ENCODE assay signal across 25 cellular contexts in genomic region chrX:10370976-10371375, GRCh38.
DNase-seq lines count a peak whose midpoint lies in the region; ATAC-seq, FAIRE-seq and TF ChIP-seq lines count a peak whose summit lies in the region.
"Had no signal": no experiment of that assay in that cellular context is flagged by ENCODE, and none has a peak within 500 bp of the region (broad histone marks: within the 10 kb centered on the region; RNA-seq: fewer than 3 reads in every experiment).

No MANE protein-coding gene starts in this region.

- no peaks in the 10 kb centered on the region for H4K20me1 ChIP-seq in mammary epithelial cell (ENCODE audit: insufficient read depth, low read length)
- H4K20me1 ChIP-seq in keratinocyte (ENCODE audit: control insufficient read depth, extremely low read depth, insufficient read depth, low read length), result no peaks in the 10 kb centered on the region
- H4K20me1 ChIP-seq: BLaER1 treated with 17β-estradiol and CSF1 and Interleukin-3, amounts not matched to agents 10 nM and 100 nM had no signal

- H3K4me1 ChIP-seq in mammary epithelial cell (ENCODE audit: insufficient read depth, low read length) (no peaks in the 10 kb centered on the region), keratinocyte (ENCODE audit: control insufficient read depth, extremely low read depth, insufficient read depth, low read length) (no peaks in the 10 kb centered on the region)
- H3K4me1 ChIP-seq: A549; BE2C; BLaER1 treated with 17β-estradiol and CSF1 and Interleukin-3, amounts not matched to agents 10 nM and 100 nM had no signal

- intact Hi-C loops in mammary epithelial cell (cut with micrococcal nuclease), result no loop called here

- no peak overlapping the region for H3K27ac ChIP-seq in RWPE1
- H3K27ac ChIP-seq in mammary epithelial cell (ENCODE audit: insufficient read depth, low read depth, low read length), result no peak overlapping the region
- H3K27ac ChIP-seq in epithelial cell of prostate, result peak overlapping the region; percentile 26
- H3K27ac ChIP-seq in keratinocyte (ENCODE audit: control insufficient read depth, insufficient read depth, low read length), result no peak overlapping the region
- H3K27ac ChIP-seq: A549; BLaER1 treated with 17β-estradiol and CSF1 and Interleukin-3, amounts not matched to agents 10 nM and 100 nM; GM23248 had no signal

- POLR2A ChIA-PET in RWPE1 (lab: Yijun Ruan, JAX; ENCODE audit: low non-redundant PET), result no interaction called here

- no peak overlapping the region for H3K4me2 ChIP-seq in mammary epithelial cell (ENCODE audit: insufficient read depth, low read depth, low read length)
- no peak overlapping the region for H3K4me2 ChIP-seq in keratinocyte (ENCODE audit: control insufficient read depth, extremely low read depth, insufficient read depth, low read depth, low read length)
- H3K4me2 ChIP-seq: A549; BLaER1 treated with 17β-estradiol and CSF1 and Interleukin-3, amounts not matched to agents 10 nM and 100 nM had no signal

- in situ Hi-C loops in mammary epithelial cell (cut with MboI; ENCODE audit: low sequenced_read_pairs in 2 of 2), result no loop called here

- CTCF ChIA-PET in RWPE1 (lab: Yijun Ruan, JAX), result no interaction called here
- CTCF ChIA-PET in mammary epithelial cell (lab: Charles Lee; ENCODE audit: low non-redundant PET), result no interaction called here

- H3K36me3 ChIP-seq in mammary epithelial cell (ENCODE audit: insufficient read depth, low read length), result no peaks in the 10 kb centered on the region
- H3K36me3 ChIP-seq in keratinocyte (ENCODE audit: control insufficient read depth in 2 of 2, extremely low read depth in 1 of 2, insufficient read depth in 2 of 2, low read length in 2 of 2), result no peaks in the 10 kb centered on the region
- H3K36me3 ChIP-seq: BE2C; BLaER1 treated with 17β-estradiol and CSF1 and Interleukin-3, amounts not matched to agents 10 nM and 100 nM had no signal

- peak; percentile 5 for FAIRE-seq in keratinocyte (lab: Jason Lieb, UNC)
- FAIRE-seq: D721Med, GM12878, H1 had no signal

- H3K27me3 ChIP-seq in mammary epithelial cell (ENCODE audit: insufficient read depth, low read length) (no peaks in the 10 kb centered on the region), keratinocyte (ENCODE audit: control insufficient read depth, extremely low read depth, insufficient read depth, low read length) (no peaks in the 10 kb centered on the region)
- H3K27me3 ChIP-seq: BE2C had no signal

- H3K9me3 ChIP-seq in mammary epithelial cell (replicated peaks; ENCODE audit: insufficient read depth, low read length), result no peaks in the 10 kb centered on the region
- no peaks in the 10 kb centered on the region for H3K9me3 ChIP-seq in keratinocyte (ENCODE audit: control insufficient read depth, low read depth, low read length)
- H3K9me3 ChIP-seq: BE2C had no signal

- H3K4me3 ChIP-seq in mammary epithelial cell (replicated peaks in 1 of 3; ENCODE audit: insufficient read depth in 1 of 3, low read depth in 2 of 3, low read length in 3 of 3), result no peak overlapping the region
- H3K4me3 ChIP-seq in keratinocyte (ENCODE audit: control insufficient read depth in 2 of 3, extremely low read depth in 1 of 3, insufficient read depth in 2 of 3, low read depth in 1 of 3, low read length in 3 of 3), result no peak overlapping the region
- H3K4me3 ChIP-seq: A549; BLaER1 treated with 17β-estradiol and CSF1 and Interleukin-3, amounts not matched to agents 10 nM and 100 nM; GM12878; GM23248 had no signal

- ATAC-seq in HG03460 (IDR thresholded peaks at IDR 0.05; ENCODE audit: unreplicated experiment), result no peak
- ATAC-seq in GM21529 (IDR thresholded peaks at IDR 0.05; ENCODE audit: unreplicated experiment), result no peak
- ATAC-seq: A549, GM12878 had no signal

- peak; percentile 7 for DNase-seq in RWPE1 (ENCODE audit: low spot score)
- DNase-seq in mammary epithelial cell, result peak; percentile 51
- no peak for DNase-seq in epithelial cell of prostate (ENCODE audit: low read depth, low spot score)
- DNase-seq in keratinocyte (ENCODE audit: low read depth, low spot score), result no peak
- DNase-seq in NCI-H2227 (lab: John Stamatoyannopoulos, UW; ENCODE audit: unreplicated experiment), result no peak
- DNase-seq: 8988T; ACHN; AML-193; BE2C; CD4-positive, alpha-beta T cell; CD8-positive, alpha-beta memory T cell; DMS 273 treated with DMSO at 0.1 percent for 48 hours; DMS79; EL; GDM1; GM23248; H7; HCEC 1CT had no signal

- no peaks in the 10 kb centered on the region for H3K9me1 ChIP-seq in keratinocyte (ENCODE audit: control insufficient read depth, extremely low read depth, insufficient read depth, low read length)

- no TSS peak for BruUV-seq in mammary epithelial cell (replicated peaks; lab: Mats Ljungman, UMichigan)

- no peak for TF ChIP-seq CTCF in RWPE1 (conservative IDR thresholded peaks at IDR 0.05; ENCODE audit: low read depth)
- no peak for TF ChIP-seq CTCF in mammary epithelial cell (conservative IDR thresholded peaks at IDR 0.05 in 1 of 2, IDR thresholded peaks at IDR 0.05 in 1 of 2; ENCODE audit: extremely low read depth in 1 of 2, insufficient read depth in 1 of 2, low read depth in 1 of 2, low read length in 2 of 2)
- no peak for TF ChIP-seq CTCF in keratinocyte (optimal IDR thresholded peaks at IDR 0.05 in 1 of 3, IDR thresholded peaks at IDR 0.05 in 1 of 3, conservative IDR thresholded peaks at IDR 0.05 in 1 of 3; ENCODE audit: extremely low read depth in 1 of 3, insufficient read depth in 2 of 3, low read length in 3 of 3)

- dilution Hi-C loops in mammary epithelial cell (cut with HindIII; ENCODE audit: low sequenced_read_pairs) (no loop called here), keratinocyte (cut with MboI; ENCODE audit: extremely low pct_ligation_motif_present, low sequenced_read_pairs) (no loop called here)

- H3K9ac ChIP-seq in mammary epithelial cell (ENCODE audit: insufficient read depth, low read length) (no peak overlapping the region), keratinocyte (ENCODE audit: control insufficient read depth, extremely low read depth, insufficient read depth, low read length) (no peak overlapping the region)
- H3K9ac ChIP-seq: BLaER1 treated with 17β-estradiol and CSF1 and Interleukin-3, amounts not matched to agents 10 nM and 100 nM; GM23248 had no signal

- H3K79me2 ChIP-seq in mammary epithelial cell (ENCODE audit: insufficient read depth, low read length) (no peaks in the 10 kb centered on the region), keratinocyte (ENCODE audit: control insufficient read depth, insufficient read depth, low read length) (no peaks in the 10 kb centered on the region)

- H2AFZ ChIP-seq in mammary epithelial cell (ENCODE audit: low read depth, low read length) (no peak overlapping the region), keratinocyte (ENCODE audit: control insufficient read depth, low read length) (no peak overlapping the region)
- H2AFZ ChIP-seq: GM23248 had no signal

- 42% methylated on average over 2 of the region's 2 CpGs for WGBS in mammary epithelial cell (ENCODE audit: low coverage, missing lambda C conversion rate)

Comparison
In these comparisons a context has a peak if more than half of its experiments do, and no peak if none do; other contexts are left out.
1. DNase-seq: peak in RWPE1 (single experiment) and mammary epithelial cell (single experiment); none in epithelial cell of prostate (single experiment), keratinocyte (single experiment) and NCI-H2227 (single experiment).